In the genomic region with DNA sequence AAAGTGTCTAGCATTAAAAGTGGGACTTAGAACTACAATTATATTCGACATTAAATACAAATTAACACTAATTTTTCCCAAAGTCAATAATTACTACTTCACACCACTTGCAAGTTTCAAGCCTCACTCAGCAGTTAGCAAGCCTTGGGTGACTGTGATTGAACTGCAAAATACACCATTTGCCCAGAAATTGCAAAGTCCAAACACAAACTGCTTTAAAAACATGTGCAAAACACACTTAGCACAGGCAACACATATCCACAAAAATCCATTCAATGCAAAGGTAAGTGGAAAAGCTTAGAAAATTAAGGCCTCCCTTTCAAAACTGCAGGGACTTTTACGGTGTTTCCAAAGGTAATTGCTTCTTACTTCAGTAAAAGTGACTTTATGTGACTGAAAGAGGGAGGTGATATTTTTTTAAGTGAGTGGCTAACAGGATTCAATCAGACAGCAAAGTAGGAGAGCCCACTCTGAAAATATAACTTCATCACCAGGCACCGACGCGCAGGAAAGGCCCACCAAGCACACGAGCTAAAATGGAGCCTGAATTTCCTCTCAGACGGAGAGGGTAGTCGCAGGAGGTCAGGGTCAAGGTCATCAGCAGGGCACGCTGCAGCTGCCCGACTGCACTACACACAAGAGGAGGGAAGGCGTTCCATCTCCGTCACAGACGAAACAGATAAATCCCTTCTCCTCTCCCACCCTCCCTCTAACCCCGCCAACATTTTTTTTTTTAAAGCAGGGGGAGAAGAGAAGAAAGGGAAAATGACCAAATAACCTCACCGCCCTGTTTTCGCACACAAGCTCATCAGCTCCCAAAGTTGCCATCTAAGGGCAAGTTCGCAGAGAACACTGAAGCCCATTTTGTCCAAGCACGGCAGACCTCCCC, we compare ENCODE assay signal across 8 cellular contexts. TPM values are rescaled to one million over a fixed set of nuclear protein-coding genes. Genes with fewer than 3 reads are reported as not detected.
DNase-seq lines count a peak whose midpoint lies in the region; ATAC-seq and TF ChIP-seq lines count a peak whose summit lies in the region.

No MANE protein-coding gene starts in this region.

- H3K4me2 ChIP-seq in trophoblast cell (ENCODE audit: low read length) = peak overlapping the region; percentile 86

- H3K4me1 ChIP-seq in CD4-positive, alpha-beta memory T cell (ENCODE audit: insufficient read depth, low read length) = peaks cover 15% of the 10 kb centered on the region
- H3K4me1 ChIP-seq in cardiac muscle cell (ENCODE audit: low read depth) (peaks cover 51% of the 10 kb centered on the region), trophoblast cell (ENCODE audit: control insufficient read depth in 1 of 2, insufficient read depth in 2 of 2, low read length in 2 of 2) (peaks cover 0 to 3% of the 10 kb centered on the region in 2 experiments)

- peak overlapping the region; percentile 69 to 73 for H3K4me3 ChIP-seq in CD4-positive, alpha-beta memory T cell (ENCODE audit: low read length in 2 of 2)
- H3K4me3 ChIP-seq in cardiac muscle cell = peak overlapping the region; percentile 100
- H3K4me3 ChIP-seq in trophoblast cell (ENCODE audit: low read depth, low read length) = peak overlapping the region; percentile 96

- peak overlapping the region; percentile 45 for H2BK120ac ChIP-seq in trophoblast cell (ENCODE audit: insufficient read depth, low read length, poor library complexity)

- H3K27me3 ChIP-seq in CD4-positive, alpha-beta memory T cell (ENCODE audit: insufficient read depth, low read length) = no peaks in the 10 kb centered on the region
- no peaks in the 10 kb centered on the region for H3K27me3 ChIP-seq in cardiac muscle cell
- no peaks in the 10 kb centered on the region for H3K27me3 ChIP-seq in trophoblast cell (ENCODE audit: insufficient read depth, low read length)

- peak overlapping the region; percentile 39 for H4K91ac ChIP-seq in trophoblast cell (ENCODE audit: low read depth, low read length)

- peak overlapping the region; percentile 69 to 95 (median 91) for H3K27ac Mint-ChIP-seq in CD4-positive, alpha-beta memory T cell

- WGBS in trophoblast cell (ENCODE audit: extremely low coverage, insufficient coverage, insufficient read length) = no CpG with 5 or more reads among the region's 18 CpGs

- peak in 2 of 5 donors; percentile 4 to 5 for DNase-seq in CD4-positive, alpha-beta memory T cell
- DNase-seq in activated CD8-positive, alpha-beta memory T cell treated with anti-CD3 and anti-CD28 coated beads, Interleukin-2, amount 50 U/mL, for 48 hours = peak; percentile 67
- DNase-seq in cardiac muscle cell (ENCODE audit: low read depth in 1 of 2, low spot score in 1 of 2) (peak; percentile 54 to 75), trophoblast cell (no peak), epidermal melanocyte (ENCODE audit: insufficient read length, low spot score) (no peak)

- peaks cover 26% of the 10 kb centered on the region for H3K79me1 ChIP-seq in trophoblast cell (ENCODE audit: low read length)

- H3K4ac ChIP-seq in trophoblast cell (ENCODE audit: low read depth, low read length) = peak overlapping the region; percentile 87

- H3K36me3 Mint-ChIP-seq in CD4-positive, alpha-beta memory T cell = peaks cover 0 to 13% of the 10 kb centered on the region in 2 donors

- H3K27me3 Mint-ChIP-seq in CD4-positive, alpha-beta memory T cell = peaks cover 3 to 5% of the 10 kb centered on the region in 2 donors

- peak; percentile 49 for TF ChIP-seq POLR2A in GM18951 (IDR thresholded peaks at IDR 0.05; ENCODE audit: extremely low read depth, insufficient read depth, insufficient read length)

- H2BK12ac ChIP-seq in trophoblast cell (ENCODE audit: low read length) = no peak overlapping the region

- peak overlapping the region; percentile 1 for H3K14ac ChIP-seq in trophoblast cell (ENCODE audit: low read length)

- no peak overlapping the region for H3K18ac ChIP-seq in trophoblast cell (ENCODE audit: low read length)

- no peak overlapping the region for H2AFZ ChIP-seq in trophoblast cell (ENCODE audit: insufficient read depth, low read length, poor library complexity)

- no peak overlapping the region for H2AK5ac ChIP-seq in trophoblast cell (ENCODE audit: low read length)

- CTCF ChIA-PET in CD4-positive, alpha-beta memory T cell (lab: Charles Lee; ENCODE audit: partially characterized antibody) = interaction anchor here (0.8 kb wide), 1 partner anchor 21 kb away, joined by 3 read pairs; no protein-coding TSS in a partner anchor

- POLR2A ChIA-PET in CD4-positive, alpha-beta memory T cell (lab: Charles Lee; ENCODE audit: partially characterized antibody) = no interaction called here

- no peak for TF ChIP-seq CTCF in cardiac muscle cell (IDR thresholded peaks at IDR 0.05; ENCODE audit: low read depth, low read length)

- intact Hi-C loops in CD4-positive, alpha-beta memory T cell (cut with micrococcal nuclease) = loop anchor here (2.0 to 5.0 kb wide), 8 partner anchors 48 to 1797 kb away; partner anchors contain the start of genes ABCE1, ANAPC10, ARHGAP10 and LSM6

- H3K4me3 Mint-ChIP-seq in CD4-positive, alpha-beta memory T cell = peak overlapping the region; percentile 91 to 99 (median 95)

- ATAC-seq in HG03460 (IDR thresholded peaks at IDR 0.05; ENCODE audit: unreplicated experiment) (peak; percentile 23), GM18858 (IDR thresholded peaks at IDR 0.05; ENCODE audit: unreplicated experiment) (no peak)

- peaks cover 0 to 11% (median 0%) of the 10 kb centered on the region in 8 donors for H3K9me3 Mint-ChIP-seq in CD4-positive, alpha-beta memory T cell

- H3K36me3 ChIP-seq in CD4-positive, alpha-beta memory T cell (ENCODE audit: insufficient read depth, low read length) = no peaks in the 10 kb centered on the region
- H3K36me3 ChIP-seq in cardiac muscle cell (no peaks in the 10 kb centered on the region), trophoblast cell (ENCODE audit: control insufficient read depth in 1 of 2, insufficient read depth in 2 of 2, low read length in 2 of 2) (no peaks in the 10 kb centered on the region)

- H3K9ac ChIP-seq in trophoblast cell (ENCODE audit: low read length) = peak overlapping the region; percentile 84

- H3K9me3 ChIP-seq in CD4-positive, alpha-beta memory T cell (ENCODE audit: control insufficient read depth in 1 of 2, low read length in 2 of 2) = no peaks in the 10 kb centered on the region
- H3K9me3 ChIP-seq in cardiac muscle cell (ENCODE audit: low read depth) = no peaks in the 10 kb centered on the region
- H3K9me3 ChIP-seq in trophoblast cell (ENCODE audit: insufficient read depth, low read depth, low read length) = no peaks in the 10 kb centered on the region

- peak overlapping the region; percentile 39 for H4K8ac ChIP-seq in trophoblast cell (ENCODE audit: low read depth, low read length)

- peaks cover 19 to 46% (median 29%) of the 10 kb centered on the region in 4 donors for H3K4me1 Mint-ChIP-seq in CD4-positive, alpha-beta memory T cell

- H3K79me2 ChIP-seq in trophoblast cell (ENCODE audit: control insufficient read depth, insufficient read depth, low read length, poor library complexity) = peaks cover 18% of the 10 kb centered on the region

- no peak overlapping the region for H2BK5ac ChIP-seq in trophoblast cell (ENCODE audit: low read depth, low read length, poor library complexity)

- in situ Hi-C loops in GM18951 (cut with MboI; ENCODE audit: low sequenced_read_pairs, unreplicated experiment) = no loop called here

- H3K27ac ChIP-seq in CD4-positive, alpha-beta memory T cell (ENCODE audit: low read depth, low read length) = peak overlapping the region; percentile 39
- peak overlapping the region; percentile 97 for H3K27ac ChIP-seq in cardiac muscle cell
- H3K27ac ChIP-seq in trophoblast cell (ENCODE audit: low read depth, low read length) = peak overlapping the region; percentile 99

- H3K23ac ChIP-seq in trophoblast cell (ENCODE audit: low read length) = no peak overlapping the region

- no peak overlapping the region for H4K12ac ChIP-seq in trophoblast cell (ENCODE audit: low read depth, low read length)

RNA-seq across cellular contexts. Expression of gene ZNF827, which starts 3.1 kb away (rescaled TPM):
- total RNA-seq in CD4-positive, alpha-beta memory T cell = 10 to 100 TPM; 25.0 to 27.3 TPM
- 1 to 10 TPM; 1.4 to 3.0 TPM for polyA plus RNA-seq in CD4-positive, alpha-beta memory T cell
- total RNA-seq in cardiac muscle cell = 32.3 and 37.3 TPM in 2 replicates
- 8.9 and 13.2 TPM in 2 replicates for polyA plus RNA-seq in cardiac muscle cell
- 9.7 and 10.8 TPM in 2 replicates for polyA plus RNA-seq in trophoblast cell (2013)

Comparison
In these comparisons a context has a peak if more than half of its experiments do, and no peak if none do; other contexts are left out.
1. DNase-seq: peak in activated CD8-positive, alpha-beta memory T cell treated with anti-CD3 and anti-CD28 coated beads, Interleukin-2, amount 50 U/mL, for 48 hours (single experiment) and cardiac muscle cell (2 of 2); none in trophoblast cell (0 of 2) and epidermal melanocyte (single experiment).
2. H3K27ac ChIP-seq: peak in every context shown above with its lines; median percentile 99 in trophoblast cell; 97 in cardiac muscle cell; 39 in CD4-positive, alpha-beta memory T cell.
3. Peak in every context shown above with its lines, with median percentiles within 50 percentile points of each other: H3K4me3 ChIP-seq.